13 cellular contexts compared by ENCODE assay signal in the genomic region with DNA sequence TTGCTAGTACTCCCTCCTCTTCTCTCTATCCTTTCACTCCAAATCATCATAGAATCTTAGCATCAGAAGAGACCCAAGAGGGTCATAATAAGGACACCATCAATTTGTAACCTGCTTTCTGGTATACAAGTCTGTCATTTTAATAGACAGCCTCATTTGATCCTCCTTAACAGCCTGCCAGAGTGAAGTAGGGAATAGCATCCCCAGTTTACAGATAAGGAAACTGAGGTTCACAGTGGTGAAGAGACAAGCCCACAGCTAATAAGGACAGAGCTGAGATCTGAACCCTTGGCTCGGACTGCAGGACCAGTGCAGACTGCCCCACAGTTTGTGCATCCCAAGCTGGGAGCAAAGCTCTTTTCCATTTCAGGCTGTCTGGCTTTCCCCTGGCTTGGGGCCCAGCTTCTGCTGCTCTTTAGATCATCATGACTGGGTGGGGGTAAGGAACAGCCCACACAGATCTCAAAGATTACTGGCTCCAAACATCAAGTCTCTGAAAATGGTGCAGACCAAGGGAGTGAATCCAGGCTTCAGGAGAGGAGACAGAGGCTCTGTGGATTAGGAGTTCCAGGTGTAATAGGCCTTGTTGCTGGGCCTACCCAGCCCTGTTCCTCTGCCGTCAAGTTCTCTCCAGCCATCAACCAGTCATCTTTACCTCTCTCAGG. TPM values are rescaled to one million over a fixed set of nuclear protein-coding genes. Genes with fewer than 3 reads are reported as not detected.
A peak's percentile ranks its signal among the peaks of the same experiment; 100 is the strongest.
DNase-seq lines count a peak whose midpoint lies in the region; ATAC-seq and TF ChIP-seq lines count a peak whose summit lies in the region.
"Had no signal": no experiment of that assay in that cellular context is flagged by ENCODE, and none has a peak within 500 bp of the region (broad histone marks: within the 10 kb centered on the region; RNA-seq: fewer than 3 reads in every experiment).

No MANE protein-coding gene starts in this region.

- H3K36me3 ChIP-seq in BE2C = no peaks in the 10 kb centered on the region
- H3K36me3 ChIP-seq in neural progenitor cell = no peaks in the 10 kb centered on the region
- H3K36me3 ChIP-seq: tibial nerve had no signal

- no peak overlapping the region for H3K9ac ChIP-seq in neural progenitor cell

- no peaks in the 10 kb centered on the region for H4K20me1 ChIP-seq in neural progenitor cell (ENCODE audit: low read depth)

- H3K36me3 Mint-ChIP-seq in neural progenitor cell = no peaks in the 10 kb centered on the region

- TF ChIP-seq CTCF in BE2C (IDR thresholded peaks at IDR 0.05; ENCODE audit: low read depth, low read length) (no peak), neural progenitor cell (IDR thresholded peaks at IDR 0.05) (no peak)

- peak overlapping the region; percentile 100 for H2AFZ ChIP-seq in neural progenitor cell (replicated peaks)

- H3K4me3 ChIP-seq in BE2C (ENCODE audit: low read depth, low read length) = no peak overlapping the region
- H3K4me3 ChIP-seq in neural progenitor cell = no peak overlapping the region
- H3K4me3 ChIP-seq: tibial nerve had no signal

- H3K27ac ChIP-seq in neural progenitor cell = no peak overlapping the region

- no peak overlapping the region for H3K27ac Mint-ChIP-seq in neural progenitor cell
- H3K27ac Mint-ChIP-seq: activated naive CD4-positive, alpha-beta T cell treated with anti-CD3 and anti-CD28 coated beads for 36 hours; WTC11 had no signal

- H3K27me3 ChIP-seq in BE2C (no peaks in the 10 kb centered on the region), neural progenitor cell (no peaks in the 10 kb centered on the region)
- H3K27me3 ChIP-seq: tibial nerve had no signal

- no peaks in the 10 kb centered on the region for H3K79me2 ChIP-seq in neural progenitor cell (ENCODE audit: low read depth)

- ATAC-seq in GM18873 (IDR thresholded peaks at IDR 0.05; ENCODE audit: low FRiP score, unreplicated experiment) (no peak), GM18511 (IDR thresholded peaks at IDR 0.05; ENCODE audit: unreplicated experiment) (no peak), HG03108 (IDR thresholded peaks at IDR 0.05; ENCODE audit: unreplicated experiment) (no peak)

- H3K4me3 Mint-ChIP-seq in neural progenitor cell = no peak overlapping the region
- H3K4me3 Mint-ChIP-seq: activated naive CD4-positive, alpha-beta T cell treated with anti-CD3 and anti-CD28 coated beads for 36 hours; immature natural killer cell; WTC11 had no signal

- H3K4me2 ChIP-seq in neural progenitor cell = peak overlapping the region; percentile 24

- H3F3A ChIP-seq in neural progenitor cell (ENCODE audit: low read depth) = no peaks in the 10 kb centered on the region

- H3K9me3 Mint-ChIP-seq in neural progenitor cell = peaks cover 6% of the 10 kb centered on the region
- H3K9me3 Mint-ChIP-seq: activated naive CD4-positive, alpha-beta T cell treated with anti-CD3 and anti-CD28 coated beads for 36 hours; immature natural killer cell had no signal

- H3K4me1 ChIP-seq in BE2C = peaks cover 16% of the 10 kb centered on the region
- peaks cover 7% of the 10 kb centered on the region for H3K4me1 ChIP-seq in neural progenitor cell

- H3K27me3 Mint-ChIP-seq in neural progenitor cell (ENCODE audit: insufficient read depth, low read depth) = peaks cover 7% of the 10 kb centered on the region

- no peaks in the 10 kb centered on the region for H3K9me3 ChIP-seq in BE2C
- no peaks in the 10 kb centered on the region for H3K9me3 ChIP-seq in neural progenitor cell (ENCODE audit: low read depth)
- H3K9me3 ChIP-seq: tibial nerve had no signal

- H3K4me1 Mint-ChIP-seq in neural progenitor cell = peaks cover 9% of the 10 kb centered on the region
- H3K4me1 Mint-ChIP-seq: immature natural killer cell had no signal

- peak; percentile 66 for DNase-seq in BE2C
- peak; percentile 45 for DNase-seq in RPMI7951 (ENCODE audit: low read depth)
- peak; percentile 83 for DNase-seq in fibroblast of peridontal ligament (ENCODE audit: extremely low read depth)
- DNase-seq in neural progenitor cell (ENCODE audit: low spot score) = no peak
- no peak for DNase-seq in HuH-7 (ENCODE audit: low spot score)
- DNase-seq: immature natural killer cell, NCI-H187 had no signal

RNA-seq across cellular contexts. Expression of gene IGFBP4, which starts 10.3 kb away (rescaled TPM):
- 262 TPM for polyA plus RNA-seq in BE2C (2012; ENCODE audit: insufficient read depth, insufficient read length, low read depth)
- total RNA-seq in RPMI7951 (2014; rRNA removed; shearing (Covaris generic)) = 2.3 and 2.8 TPM in 2 replicates
- total RNA-seq in neural progenitor cell (ENCODE audit: low replicate concordance) = 14.4 and 20.3 TPM in 2 replicates

RNA-seq across cellular contexts. Expression of gene TOP2A, which starts 15.3 kb away (rescaled TPM):
- polyA plus RNA-seq in BE2C (2012; ENCODE audit: insufficient read depth, insufficient read length, low read depth) = 17.6 TPM
- 303 and 315 TPM in 2 replicates for total RNA-seq in RPMI7951 (2014; rRNA removed; shearing (Covaris generic))
- 566 and 968 TPM in 2 replicates for total RNA-seq in neural progenitor cell (ENCODE audit: low replicate concordance)

Comparison
In these comparisons a context has a peak if more than half of its experiments do, and no peak if none do; other contexts are left out.
1. DNase-seq: peak in BE2C (single experiment), RPMI7951 (single experiment) and fibroblast of peridontal ligament (single experiment); none in neural progenitor cell (single experiment) and HuH-7 (single experiment).